In genomic region chr22:43420991-43421665, GRCh38 we compare ENCODE assay signal across 23 cellular contexts. TPM values are rescaled to one million over a fixed set of nuclear protein-coding genes. Genes with fewer than 3 reads are reported as not detected.
DNase-seq lines count a peak whose midpoint lies in the region; ATAC-seq, FAIRE-seq and TF ChIP-seq lines count a peak whose summit lies in the region.
"Had no signal": no experiment of that assay in that cellular context is flagged by ENCODE, and none has a peak within 500 bp of the region (broad histone marks: within the 10 kb centered on the region; RNA-seq: fewer than 3 reads in every experiment).

No MANE protein-coding gene starts in this region.

- H3K9me3 Mint-ChIP-seq in chondrocyte (ENCODE audit: low read depth): no peaks in the 10 kb centered on the region
- H3K9me3 Mint-ChIP-seq: CD14-positive monocyte; CD8-positive, alpha-beta T cell; H9 had no signal

- no peak overlapping the region for H3K9ac ChIP-seq in kidney (ENCODE audit: low read length in 2 of 2)
- H3K9ac ChIP-seq: GM23248 had no signal

- FAIRE-seq in kidney (lab: Jason Lieb, UNC): no peak
- FAIRE-seq: D721Med, G401.6, GM12891 had no signal

- H3K4me1 ChIP-seq in kidney (ENCODE audit: control insufficient read depth in 1 of 2, insufficient read depth in 1 of 2, low read depth in 1 of 2, low read length in 2 of 2): no peaks in the 10 kb centered on the region

- no peaks in the 10 kb centered on the region for H3K36me3 Mint-ChIP-seq in chondrocyte (ENCODE audit: low read depth)
- H3K36me3 Mint-ChIP-seq: CD14-positive monocyte; CD8-positive, alpha-beta T cell had no signal

- intact Hi-C loops in Right ventricle myocardium inferior (cut with DNase I) (no loop called here), left cardiac atrium (cut with DNase I) (no loop called here), kidney (cut with DNase I) (no loop called here)

- no peak overlapping the region for H3K4me3 Mint-ChIP-seq in chondrocyte (ENCODE audit: unreplicated experiment)
- H3K4me3 Mint-ChIP-seq: CD14-positive monocyte; CD8-positive, alpha-beta T cell; H9 had no signal

- H3K27ac Mint-ChIP-seq in chondrocyte (ENCODE audit: unreplicated experiment): no peak overlapping the region
- H3K27ac Mint-ChIP-seq: CD14-positive monocyte; CD8-positive, alpha-beta T cell; H9 had no signal

- DNase-seq in Right ventricle myocardium inferior (ENCODE audit: missing footprints) (peak; percentile 30), left cardiac atrium (no peak), chondrocyte (ENCODE audit: low spot score) (peak; percentile 83), kidney (peak; percentile 59), superior temporal gyrus (ENCODE audit: extremely low spot score) (peak; percentile 19), RPMI8226 (no peak), GOT3 (lab: John Stamatoyannopoulos, UW) (no peak)
- DNase-seq in activated naive CD4-positive, alpha-beta T cell (lab: John Stamatoyannopoulos, UW): no peak
- DNase-seq: CD8-positive, alpha-beta T cell; COR-L47; DMS153; DMS79 treated with DMSO at 0.1 percent for 48 hours; EL; GM23248; H9 had no signal

- H3K27ac ChIP-seq in kidney (ENCODE audit: low read depth in 2 of 2, low read length in 2 of 2): no peak overlapping the region
- H3K27ac ChIP-seq: 22Rv1, GM23248 had no signal

- no peak overlapping the region for H3K4me3 ChIP-seq in kidney (ENCODE audit: low read length in 2 of 2)
- H3K4me3 ChIP-seq: GM23248 had no signal

- TF ChIP-seq CTCF in chondrocyte (IDR thresholded peaks at IDR 0.05) (no peak), kidney (IDR thresholded peaks at IDR 0.05; ENCODE audit: borderline replicate concordance, extremely low read depth, insufficient read depth) (no peak)

- no peaks in the 10 kb centered on the region for H3K4me1 Mint-ChIP-seq in chondrocyte (ENCODE audit: low read depth)
- H3K4me1 Mint-ChIP-seq: CD14-positive monocyte had no signal

- H3K27me3 Mint-ChIP-seq in chondrocyte (ENCODE audit: low read depth): peaks cover 59% of the 10 kb centered on the region

- no peak for ATAC-seq in Right ventricle myocardium inferior
- ATAC-seq in left cardiac atrium: no peak
- ATAC-seq: CD8-positive, alpha-beta T cell had no signal

- no peaks in the 10 kb centered on the region for H3K36me3 ChIP-seq in kidney (ENCODE audit: control insufficient read depth in 1 of 2, insufficient read depth in 2 of 2, low read length in 2 of 2)

- H3K9me3 ChIP-seq in kidney (ENCODE audit: control insufficient read depth in 1 of 2, low read length in 2 of 2): no peaks in the 10 kb centered on the region

RNA-seq across cellular contexts. Expression of gene MPPED1, which starts 9.3 kb away (rescaled TPM):
- total RNA-seq in Right ventricle myocardium inferior (not detected), left cardiac atrium (under 1 TPM in 1 of 2 donors, not detected in 1; 0.12 TPM), chondrocyte (not detected in 3 replicates), kidney (not detected)
- not detected for polyA plus RNA-seq in kidney (ENCODE audit: insufficient read depth, low read depth, low replicate concordance)
- total RNA-seq: A673; CD8-positive, alpha-beta T cell; GM23248; HT1080 had no signal
- polyA plus RNA-seq: BJ, CD14-positive monocyte, GM23248 had no signal

Comparison
In these comparisons a context has a peak if more than half of its experiments do, and no peak if none do; other contexts are left out.
1. DNase-seq: peak in Right ventricle myocardium inferior (single experiment), chondrocyte (single experiment), kidney (single experiment) and superior temporal gyrus (single experiment); none in left cardiac atrium (single experiment), activated naive CD4-positive, alpha-beta T cell (0 of 4), RPMI8226 (single experiment) and GOT3 (single experiment).